In genomic region chr7:149161241-149161848, GRCh38 we compare ENCODE assay signal across 11 cellular contexts. TPM values are rescaled to one million over a fixed set of nuclear protein-coding genes. Genes with fewer than 3 reads are reported as not detected.
DNase-seq lines count a peak whose midpoint lies in the region; ATAC-seq and TF ChIP-seq lines count a peak whose summit lies in the region.
"Had no signal": no experiment of that assay in that cellular context is flagged by ENCODE, and none has a peak within 500 bp of the region (broad histone marks: within the 10 kb centered on the region; RNA-seq: fewer than 3 reads in every experiment).

No MANE protein-coding gene starts in this region.

- no peak overlapping the region for H3K4me2 ChIP-seq in GM23248 (ENCODE audit: unreplicated experiment)

- H3K36me3 Mint-ChIP-seq in WTC11, result peaks cover 72% of the 10 kb centered on the region
- H3K36me3 Mint-ChIP-seq in immature natural killer cell, result peaks cover 6 to 22% (median 9%) of the 10 kb centered on the region in 3 donors

- peaks cover 8% of the 10 kb centered on the region; the same call in 1 of the 2 replicates for H3F3A ChIP-seq in GM23248 (ENCODE audit: insufficient read depth)

- peaks cover 92% of the 10 kb centered on the region for H3K79me2 ChIP-seq in GM23248 (ENCODE audit: insufficient read depth)

- H3K27ac Mint-ChIP-seq in WTC11, result peak overlapping the region; percentile 64
- H3K27ac Mint-ChIP-seq in immature natural killer cell, result peak overlapping the region in 5 of 6 donors; percentile 35 to 58 (median 45)

- H3K27ac ChIP-seq in GM23248, result no peak overlapping the region

- TF ChIP-seq CTCF in WTC11 (IDR thresholded peaks at IDR 0.05), result no peak

- 45 to 46% methylated on average over 5 of the region's 5 CpGs for WGBS in GM23248 (ENCODE audit: low coverage in 1 of 2, low lambda C conversion rate in 2 of 2, missing lambda C conversion rate in 2 of 2), 2 experiments

- H3K27me3 Mint-ChIP-seq in WTC11 (ENCODE audit: low read depth) (no peaks in the 10 kb centered on the region), immature natural killer cell (ENCODE audit: low read depth in 3 of 3) (no peaks in the 10 kb centered on the region)

- CTCF ChIA-PET in WTC11 (lab: Charles Lee), result interaction anchor here (0.8 kb wide), 1 partner anchor 90 kb away, joined by 5 read pairs; no protein-coding TSS in a partner anchor

- POLR2A ChIA-PET in WTC11 (lab: Charles Lee), result no interaction called here

- H3K9me3 Mint-ChIP-seq in WTC11, result peaks cover 6% of the 10 kb centered on the region; the same call in 1 of the 2 replicates
- no peaks in the 10 kb centered on the region for H3K9me3 Mint-ChIP-seq in immature natural killer cell

- peaks cover 29% of the 10 kb centered on the region; the same call in 1 of the 2 replicates for H3K36me3 ChIP-seq in GM23248 (ENCODE audit: low read depth)

- H3K9ac ChIP-seq in GM23248, result no peak overlapping the region

- in situ Hi-C loops in ACHN (cut with HindIII; ENCODE audit: low pct_ligation_motif_present, low pct_unique_long_range_greater_than_20kb, low sequenced_read_pairs), result no loop called here
- in situ Hi-C loops in GM23248 (cut with MboI), result no loop called here

- H3K4me3 ChIP-seq in GM23248, result no peak overlapping the region

- no peaks in the 10 kb centered on the region for H3K27me3 ChIP-seq in GM23248 (replicated peaks; ENCODE audit: insufficient read depth)

- no peak overlapping the region for H2AFZ ChIP-seq in GM23248

- H3K4me3 Mint-ChIP-seq in WTC11 (no peak overlapping the region), immature natural killer cell (no peak overlapping the region)

- no peaks in the 10 kb centered on the region for H3K9me3 ChIP-seq in GM23248 (ENCODE audit: low read depth)

- peak; percentile 48 for DNase-seq in ACHN
- DNase-seq in GM23248, result peak; percentile 45
- no peak for DNase-seq in WTC11 (ENCODE audit: low spot score)
- DNase-seq in immature natural killer cell, result no peak
- DNase-seq in middle frontal gyrus (ENCODE audit: extremely low spot score, low spot score), result no peak
- no peak for DNase-seq in NCI-H2081 treated with DMSO at 0.1 percent for 48 hours (lab: John Stamatoyannopoulos, UW)
- DNase-seq: activated CD8-positive, alpha-beta memory T cell treated with anti-CD3 and anti-CD28 coated beads for 24 hours; Calu3; Right ventricle myocardium superior had no signal

- no peaks in the 10 kb centered on the region for H3K9me2 ChIP-seq in GM23248 (ENCODE audit: insufficient read depth)

- H3K4me1 ChIP-seq in GM23248 (ENCODE audit: insufficient read depth), result peaks cover 7% of the 10 kb centered on the region; the same call in 1 of the 2 replicates

- H3K4me1 Mint-ChIP-seq in WTC11, result peaks cover 3% of the 10 kb centered on the region
- H3K4me1 Mint-ChIP-seq in immature natural killer cell, result peaks cover 7 to 33% of the 10 kb centered on the region in 2 donors

- ATAC-seq in WTC11 (no peak), GM18867 (IDR thresholded peaks at IDR 0.05; ENCODE audit: unreplicated experiment) (no peak), HG03135 (IDR thresholded peaks at IDR 0.05; ENCODE audit: unreplicated experiment) (no peak)

- H4K20me1 ChIP-seq in GM23248 (ENCODE audit: insufficient read depth), result no peaks in the 10 kb centered on the region

TF ChIP-seq in WTC11, 78 proteins besides CTCF, POLR2A, EP300 and RAD21:
- TF ChIP-seq ELF4 (CRISPR knock-in tag; IDR thresholded peaks at IDR 0.05; ENCODE audit: low read depth), result no peak
- peak; percentile 87 for TF ChIP-seq ZNF121 (CRISPR knock-in tag; IDR thresholded peaks at IDR 0.05)

RNA-seq across cellular contexts. Expression of gene ZNF398, which starts 14.1 kb away (rescaled TPM):
- total RNA-seq in GM23248 (2014; rRNA removed; shearing (Covaris generic)), result 8.1 and 12.5 TPM in 2 replicates
- polyA plus RNA-seq in GM23248 (2016; fragmentation: Nextera tagmentation; extraction: Ambion mirVana) (6.7 and 7.1 TPM in 2 replicates), immature natural killer cell (10 to 100 TPM in 1 of 3 donors, 1 to 10 TPM in 2; 1.1 to 18.5 (median 6.8) TPM)
- total RNA-seq in WTC11 (2021), result 57.8 to 63.2 TPM (median 58.9 TPM) in 3 replicates

RNA-seq across cellular contexts. Expression of gene ZNF282, which starts 34.0 kb away (rescaled TPM):
- 23.3 and 24.1 TPM in 2 replicates for total RNA-seq in GM23248 (2014; rRNA removed; shearing (Covaris generic))
- polyA plus RNA-seq in GM23248 (2016; fragmentation: Nextera tagmentation; extraction: Ambion mirVana) (2.4 and 2.8 TPM in 2 replicates), immature natural killer cell (1 to 10 TPM in 2 of 3 donors, under 1 TPM in 1; 0.54 to 2.3 (median 1.2) TPM)
- total RNA-seq in WTC11 (2021), result 34.8 to 39.3 TPM (median 38.5 TPM) in 3 replicates

RNA-seq across cellular contexts. Expression of gene ZNF425, which starts 35.2 kb away (rescaled TPM):
- total RNA-seq in GM23248 (2014; rRNA removed; shearing (Covaris generic)), result 3.8 and 5.4 TPM in 2 replicates
- 3.9 and 4.1 TPM in 2 replicates for polyA plus RNA-seq in GM23248 (2016; fragmentation: Nextera tagmentation; extraction: Ambion mirVana)
- total RNA-seq in WTC11 (2021), result 3.8 to 5.8 TPM (median 4.9 TPM) in 3 replicates
- 1 to 10 TPM in 1 of 3 donors, under 1 TPM in 1, not detected in 1; 0.20 to 1.9 TPM for polyA plus RNA-seq in immature natural killer cell

Comparison
In these comparisons a context has a peak if more than half of its experiments do, and no peak if none do; other contexts are left out.
1. DNase-seq: peak in ACHN (single experiment) and GM23248 (single experiment); none in WTC11 (single experiment), immature natural killer cell (0 of 3), middle frontal gyrus (single experiment) and NCI-H2081 treated with DMSO at 0.1 percent for 48 hours (single experiment).